ENCODE assay signal across 16 cellular contexts in genomic region chr16:87582966-87583325, GRCh38. TPM values are rescaled to one million over a fixed set of nuclear protein-coding genes. Genes with fewer than 3 reads are reported as not detected.
DNase-seq lines count a peak whose midpoint lies in the region; ATAC-seq and TF ChIP-seq lines count a peak whose summit lies in the region.
"Had no signal": no experiment of that assay in that cellular context is flagged by ENCODE, and none has a peak within 500 bp of the region (broad histone marks: within the 10 kb centered on the region; RNA-seq: fewer than 3 reads in every experiment).

No MANE protein-coding gene starts in this region.

- 77% methylated on average over 2 of the region's 2 CpGs for WGBS in suprapubic skin

- H3K27ac ChIP-seq in Panc1 (ENCODE audit: low read length) (peak overlapping the region; percentile 69), colonic mucosa (peak overlapping the region; percentile 61), muscle layer of colon (ENCODE audit: low read depth, low read length) (peak overlapping the region; percentile 72), suprapubic skin (peak overlapping the region; percentile 86)

- POLR2A ChIA-PET in Panc1 (lab: Charles Lee), result interaction anchor here (1.4 kb wide), 1 partner anchor 12 kb away, joined by 4 read pairs; no protein-coding TSS in a partner anchor
- POLR2A ChIA-PET in naive thymus-derived CD8-positive, alpha-beta T cell (lab: Charles Lee), result no interaction called here

- H3K9ac ChIP-seq in colonic mucosa (ENCODE audit: low read depth in 2 of 2, low read length in 2 of 2) (peak overlapping the region; percentile 34 to 46), muscle layer of colon (ENCODE audit: low read length) (peak overlapping the region; percentile 21)

- ATAC-seq in Panc1, result no peak
- no peak for ATAC-seq in naive thymus-derived CD8-positive, alpha-beta T cell
- ATAC-seq: activated T-cell treated with anti-CD3 and anti-CD28 coated beads, Interleukin-2, amount 50 U/mL, for 72 hours had no signal

- H3K27me3 ChIP-seq in Panc1 (ENCODE audit: control insufficient read depth, insufficient read depth, low read length) (no peaks in the 10 kb centered on the region), colonic mucosa (no peaks in the 10 kb centered on the region), muscle layer of colon (ENCODE audit: control insufficient read depth in 1 of 2, insufficient read depth in 2 of 2, low read length in 2 of 2) (peaks cover 0 to 5% of the 10 kb centered on the region in 2 donors), suprapubic skin (peaks cover 52% of the 10 kb centered on the region)

- peaks cover 14% of the 10 kb centered on the region for H3K4me1 ChIP-seq in Panc1 (ENCODE audit: control insufficient read depth, insufficient read depth, low read length)
- no peaks in the 10 kb centered on the region for H3K4me1 ChIP-seq in colonic mucosa
- H3K4me1 ChIP-seq in muscle layer of colon (ENCODE audit: insufficient read depth, low read length), result peaks cover 21% of the 10 kb centered on the region
- peaks cover 20% of the 10 kb centered on the region for H3K4me1 ChIP-seq in suprapubic skin

- no peak overlapping the region for H3K27ac Mint-ChIP-seq in naive thymus-derived CD8-positive, alpha-beta T cell
- H3K27ac Mint-ChIP-seq: activated CD4-positive, alpha-beta T cell treated with anti-CD3 and anti-CD28 coated beads, Interleukin-2, amount 10 ng/mL, durations not matched to agents 24 days and 14 days; activated T-cell treated with anti-CD3 and anti-CD28 coated beads, Interleukin-2, amount 50 U/mL, for 72 hours had no signal

- no peaks in the 10 kb centered on the region for H3K9me3 ChIP-seq in Panc1 (ENCODE audit: control insufficient read depth, insufficient read depth, low read depth, low read length)
- H3K9me3 ChIP-seq in colonic mucosa, result no peaks in the 10 kb centered on the region
- H3K9me3 ChIP-seq in muscle layer of colon (ENCODE audit: low read length), result no peaks in the 10 kb centered on the region
- H3K9me3 ChIP-seq in suprapubic skin, result no peaks in the 10 kb centered on the region

- H3K27me3 Mint-ChIP-seq in naive thymus-derived CD8-positive, alpha-beta T cell, result peaks cover 17 to 71% (median 38%) of the 10 kb centered on the region in 5 donors

- no peak for TF ChIP-seq CTCF in Panc1 (IDR thresholded peaks at IDR 0.05)
- no peak for TF ChIP-seq CTCF in colonic mucosa (IDR thresholded peaks at IDR 0.05)
- no peak for TF ChIP-seq CTCF in suprapubic skin (IDR thresholded peaks at IDR 0.05)
- TF ChIP-seq CTCF in GM13976 (IDR thresholded peaks at IDR 0.05; ENCODE audit: borderline replicate concordance, control extremely low read depth, extremely low read depth, insufficient read depth, missing control alignments), result no peak

- CTCF ChIA-PET in Panc1 (lab: Charles Lee), result interaction anchor here (0.5 kb wide), 1 partner anchor 75 kb away, joined by 3 read pairs; no protein-coding TSS in a partner anchor

- in situ Hi-C loops in Panc1 (cut with HindIII; ENCODE audit: low pct_unique_long_range_greater_than_20kb, low sequenced_read_pairs), result no loop called here
- in situ Hi-C loops in KBM-7 (cut with MboI; ENCODE audit: low pct_unique_long_range_greater_than_20kb, low sequenced_read_pairs), result no loop called here
- in situ Hi-C loops in GM13976 (cut with MboI; ENCODE audit: low sequenced_read_pairs, unreplicated experiment), result no loop called here

- H3K4me1 Mint-ChIP-seq in naive thymus-derived CD8-positive, alpha-beta T cell, result no peaks in the 10 kb centered on the region
- H3K4me1 Mint-ChIP-seq: activated CD4-positive, alpha-beta T cell treated with anti-CD3 and anti-CD28 coated beads, Interleukin-2, amount 10 ng/mL, durations not matched to agents 24 days and 14 days had no signal

- no peak for DNase-seq in Panc1 (ENCODE audit: low read depth, low spot score)
- no peak for DNase-seq in colonic mucosa
- DNase-seq in suprapubic skin (ENCODE audit: low spot score in 2 of 2), result no peak
- DNase-seq in naive thymus-derived CD8-positive, alpha-beta T cell, result no peak
- no peak for DNase-seq in NCI-H510A treated with DMSO at 0.1 percent for 48 hours (lab: John Stamatoyannopoulos, UW)
- DNase-seq in KBM-7, result no peak
- no peak for DNase-seq in GM13976 (ENCODE audit: low spot score)
- DNase-seq: activated CD4-positive, alpha-beta T cell treated with anti-CD3 and anti-CD28 coated beads, Interleukin-2, amount 10 ng/mL, durations not matched to agents 24 days and 14 days; activated T-cell treated with anti-CD3 and anti-CD28 coated beads, Interleukin-2, amount 50 U/mL, for 72 hours; DMS79; effector memory CD4-positive, alpha-beta T cell; NCI-H1092 treated with DMSO at 0.1 percent for 48 hours; stimulated activated CD4-positive, alpha-beta T cell treated with anti-CD3 and anti-CD28 coated beads, Interleukin-15, amount 100 ng/mL, for 24 hours had no signal

- H3K4me3 ChIP-seq in Panc1 (ENCODE audit: low read depth in 2 of 2, low read length in 2 of 2), result no peak overlapping the region
- H3K4me3 ChIP-seq in colonic mucosa, result no peak overlapping the region
- peak overlapping the region in 1 of 2 donors; percentile 27 for H3K4me3 ChIP-seq in muscle layer of colon (ENCODE audit: low read depth in 1 of 2, low read length in 2 of 2)
- peak overlapping the region; percentile 13 for H3K4me3 ChIP-seq in suprapubic skin

- no peaks in the 10 kb centered on the region for H3K36me3 Mint-ChIP-seq in naive thymus-derived CD8-positive, alpha-beta T cell

- intact Hi-C loops in Panc1 (cut with micrococcal nuclease; ENCODE audit: unreplicated experiment) (no loop called here), colonic mucosa (cut with DNase I) (no loop called here)

- peak overlapping the region in 1 of 10 donors; percentile 40 for H3K4me3 Mint-ChIP-seq in naive thymus-derived CD8-positive, alpha-beta T cell
- H3K4me3 Mint-ChIP-seq: activated CD4-positive, alpha-beta T cell treated with anti-CD3 and anti-CD28 coated beads, Interleukin-2, amount 10 ng/mL, durations not matched to agents 24 days and 14 days; activated T-cell treated with anti-CD3 and anti-CD28 coated beads, Interleukin-2, amount 50 U/mL, for 72 hours had no signal

- TF ChIP-seq EP300 in suprapubic skin (IDR thresholded peaks at IDR 0.05), result no peak

- H3K36me3 ChIP-seq in Panc1 (ENCODE audit: control insufficient read depth, insufficient read depth, low read length) (no peaks in the 10 kb centered on the region), colonic mucosa (no peaks in the 10 kb centered on the region), muscle layer of colon (ENCODE audit: insufficient read depth, low read length) (no peaks in the 10 kb centered on the region), suprapubic skin (no peaks in the 10 kb centered on the region)

- H3K9me3 Mint-ChIP-seq in naive thymus-derived CD8-positive, alpha-beta T cell, result no peaks in the 10 kb centered on the region
- H3K9me3 Mint-ChIP-seq: activated CD4-positive, alpha-beta T cell treated with anti-CD3 and anti-CD28 coated beads, Interleukin-2, amount 10 ng/mL, durations not matched to agents 24 days and 14 days; activated T-cell treated with anti-CD3 and anti-CD28 coated beads, Interleukin-2, amount 50 U/mL, for 72 hours had no signal

- BruUV-seq in Panc1 (replicated peaks; lab: Mats Ljungman, UMichigan), result no TSS peak

- TF ChIP-seq POLR2A in suprapubic skin (IDR thresholded peaks at IDR 0.05), result no peak

RNA-seq across cellular contexts. Expression of gene JPH3, which starts 19.4 kb away (rescaled TPM):
- total RNA-seq in Panc1 (2021; ENCODE audit: unreplicated experiment), result 1.2 TPM
- polyA plus RNA-seq in Panc1 (2012; ENCODE audit: insufficient read length), result 4.8 TPM
- under 1 TPM; 0.15 to 0.42 TPM for total RNA-seq in colonic mucosa
- total RNA-seq in suprapubic skin, result not detected
- total RNA-seq in naive thymus-derived CD8-positive, alpha-beta T cell, result not detected
- under 1 TPM in 2 of 3 donors, not detected in 1; 0.08 to 0.09 TPM for polyA plus RNA-seq in naive thymus-derived CD8-positive, alpha-beta T cell
- total RNA-seq: activated CD4-positive, alpha-beta T cell treated with anti-CD3 and anti-CD28 coated beads, Interleukin-2, amount 10 ng/mL, durations not matched to agents 24 days and 14 days had no signal
- polyA plus RNA-seq: BJ, keratinocyte had no signal
